Comparison of ENCODE assay signal across 8 cellular contexts in genomic region chr2:75646090-75646582, GRCh38. TPM values are rescaled to one million over a fixed set of nuclear protein-coding genes. Genes with fewer than 3 reads are reported as not detected.
DNase-seq lines count a peak whose midpoint lies in the region; ATAC-seq, FAIRE-seq and TF ChIP-seq lines count a peak whose summit lies in the region.

No MANE protein-coding gene starts in this region.

- H3K4me1 ChIP-seq in CD4-positive, alpha-beta memory T cell (ENCODE audit: insufficient read depth, low read length): peaks cover 23% of the 10 kb centered on the region
- no peaks in the 10 kb centered on the region for H3K4me1 ChIP-seq in H9 (ENCODE audit: insufficient read depth, low read length)
- H3K4me1 ChIP-seq in kidney (ENCODE audit: control insufficient read depth in 1 of 2, insufficient read depth in 1 of 2, low read depth in 1 of 2, low read length in 2 of 2): peaks cover under 1 to 8% of the 10 kb centered on the region in 2 donors
- H3K4me1 ChIP-seq in tibial artery: peaks cover 0 to 22% (median 5%) of the 10 kb centered on the region in 4 donors

- intact Hi-C loops in CD4-positive, alpha-beta memory T cell (cut with micrococcal nuclease): loop anchor here (2.0 to 5.0 kb wide), 3 partner anchors 46 to 687 kb away; partner anchors contain the start of genes GCFC2 and POLE4
- intact Hi-C loops in kidney (cut with DNase I): no loop called here
- intact Hi-C loops in tibial artery (cut with DNase I; ENCODE audit: low total_unique reads): loop anchor here (10.0 kb wide), 1 partner anchor 69 kb away; the partner anchor contains the start of gene GCFC2
- intact Hi-C loops in posterior vena cava (cut with DNase I): no loop called here

- H4K20me1 ChIP-seq in H9 (ENCODE audit: control insufficient read depth, insufficient read depth, insufficient read length): no peaks in the 10 kb centered on the region

- H3K4me3 Mint-ChIP-seq in CD4-positive, alpha-beta memory T cell: peak overlapping the region; percentile 89 to 96 (median 95)
- H3K4me3 Mint-ChIP-seq in H9: peak overlapping the region; percentile 90 to 94

- H3K9ac ChIP-seq in H9 (ENCODE audit: extremely low read depth, insufficient read length, low read length) (peak overlapping the region; percentile 49), kidney (ENCODE audit: low read length in 2 of 2) (peak overlapping the region; percentile 80 to 91)

- no peak overlapping the region for H2AK5ac ChIP-seq in H9 (ENCODE audit: insufficient read length, low read length)

- no peak overlapping the region for H2BK120ac ChIP-seq in H9 (ENCODE audit: low read depth, low read length, poor library complexity, severe bottlenecking)

- CTCF ChIA-PET in CD4-positive, alpha-beta memory T cell (lab: Charles Lee; ENCODE audit: partially characterized antibody): interaction anchor here (1.0 to 1.6 kb wide), 5 partner anchors 9 to 37 kb away, joined by 3 to 4 read pairs (median 3); no protein-coding TSS in a partner anchor

- FAIRE-seq in kidney (lab: Jason Lieb, UNC): no peak

- peak overlapping the region; percentile 74 to 85 for H3K4me3 ChIP-seq in CD4-positive, alpha-beta memory T cell (ENCODE audit: low read length in 2 of 2)
- H3K4me3 ChIP-seq in kidney (ENCODE audit: low read length in 2 of 2) (peak overlapping the region; percentile 82 to 88), tibial artery (peak overlapping the region; percentile 79 to 96)

- no peak overlapping the region for H3K23ac ChIP-seq in H9 (ENCODE audit: insufficient read length, low read depth, low read length)

- peak overlapping the region; percentile 68 for H3K18ac ChIP-seq in H9 (ENCODE audit: insufficient read length, low read depth, low read length)

- peak overlapping the region; percentile 39 for H3K4me2 ChIP-seq in H9 (ENCODE audit: insufficient read depth, insufficient read length, low read length)

- H3K14ac ChIP-seq in H9 (ENCODE audit: insufficient read depth, low read length): no peak overlapping the region

- POLR2A ChIA-PET in CD4-positive, alpha-beta memory T cell (lab: Charles Lee; ENCODE audit: partially characterized antibody): interaction anchor here (1.1 to 4.5 kb wide), 3 partner anchors 11 to 1909 kb away, joined by 3 to 29 read pairs (median 4); partner anchors contain the start of genes GCFC2 and TPRKB

- H2BK5ac ChIP-seq in H9 (ENCODE audit: insufficient read length, low read length): no peak overlapping the region

- H3K79me2 ChIP-seq in H9 (ENCODE audit: insufficient read depth, low read length): no peaks in the 10 kb centered on the region

- no peaks in the 10 kb centered on the region for H3K9me3 ChIP-seq in CD4-positive, alpha-beta memory T cell (ENCODE audit: control insufficient read depth in 1 of 2, low read length in 2 of 2)
- no peaks in the 10 kb centered on the region for H3K9me3 ChIP-seq in H9 (ENCODE audit: control insufficient read depth, low read depth, low read length)
- H3K9me3 ChIP-seq in kidney (ENCODE audit: control insufficient read depth in 1 of 2, low read length in 2 of 2): no peaks in the 10 kb centered on the region
- H3K9me3 ChIP-seq in tibial artery: no peaks in the 10 kb centered on the region

- no CpG with 5 or more reads among the region's 9 CpGs for WGBS in H9 (ENCODE audit: extremely low coverage, insufficient read length, low lambda C conversion rate)

- peak overlapping the region; percentile 84 for H2AFZ ChIP-seq in H9 (ENCODE audit: low read length)

- H3K23me2 ChIP-seq in H9 (ENCODE audit: insufficient read length, low read depth, low read length, poor library complexity, severe bottlenecking): peaks cover 4% of the 10 kb centered on the region

- no peak overlapping the region for H2BK12ac ChIP-seq in H9 (ENCODE audit: insufficient read length, low read depth, low read length)

- peaks cover 16 to 36% of the 10 kb centered on the region in 2 donors for H3K36me3 Mint-ChIP-seq in CD4-positive, alpha-beta memory T cell
- H3K36me3 Mint-ChIP-seq in H9 (ENCODE audit: insufficient read depth in 1 of 3, low read depth in 3 of 3): peaks cover 12 to 28% (median 23%) of the 10 kb centered on the region in 3 experiments; a peak in 6 of 7 replicates
- peaks cover 23 to 25% of the 10 kb centered on the region in 2 donors for H3K36me3 Mint-ChIP-seq in activated naive CD4-positive, alpha-beta T cell treated with anti-CD3 and anti-CD28 coated beads, Interleukin-2, amount 50 U/mL, for 72 hours

- no peak overlapping the region for H3T11ph ChIP-seq in H9 (ENCODE audit: low read length)

- H3K27ac Mint-ChIP-seq in CD4-positive, alpha-beta memory T cell: peak overlapping the region; percentile 85 to 95 (median 94)
- H3K27ac Mint-ChIP-seq in H9: peak overlapping the region; percentile 91 to 96 (median 92)
- peak overlapping the region; percentile 97 for H3K27ac Mint-ChIP-seq in activated naive CD4-positive, alpha-beta T cell treated with anti-CD3 and anti-CD28 coated beads, Interleukin-2, amount 50 U/mL, for 72 hours

- no peak overlapping the region for H3K4ac ChIP-seq in H9 (ENCODE audit: low read depth, low read length)

- H4K8ac ChIP-seq in H9 (replicated peaks; ENCODE audit: insufficient read length, low read depth, low read length): no peak overlapping the region

- peaks cover 0 to 4% (median 0%) of the 10 kb centered on the region in 8 donors for H3K9me3 Mint-ChIP-seq in CD4-positive, alpha-beta memory T cell
- H3K9me3 Mint-ChIP-seq in H9: no peaks in the 10 kb centered on the region
- H3K9me3 Mint-ChIP-seq in activated naive CD4-positive, alpha-beta T cell treated with anti-CD3 and anti-CD28 coated beads, Interleukin-2, amount 50 U/mL, for 72 hours: no peaks in the 10 kb centered on the region

- TF ChIP-seq CTCF in H9 (conservative IDR thresholded peaks at IDR 0.05): no peak
- TF ChIP-seq CTCF in kidney (IDR thresholded peaks at IDR 0.05; ENCODE audit: borderline replicate concordance, extremely low read depth, insufficient read depth): no peak
- no peak for TF ChIP-seq CTCF in tibial artery (IDR thresholded peaks at IDR 0.05)

- no peak for DNase-seq in CD4-positive, alpha-beta memory T cell
- DNase-seq in H9 (no peak), kidney (no peak), tibial artery (no peak), pons (ENCODE audit: low spot score) (no peak), posterior vena cava (ENCODE audit: low spot score) (no peak)
- no peak for DNase-seq in activated naive CD4-positive, alpha-beta T cell treated with anti-CD3 and anti-CD28 coated beads, Interleukin-2, amount 50 U/mL, for 72 hours (ENCODE audit: low spot score in 2 of 2)
- DNase-seq in stimulated activated CD4-positive, alpha-beta T cell treated with anti-CD3 and anti-CD28 coated beads, Interleukin-15, amount 100 ng/mL, for 24 hours: no peak

- no peaks in the 10 kb centered on the region for H3K27me3 ChIP-seq in CD4-positive, alpha-beta memory T cell (ENCODE audit: insufficient read depth, low read length)
- H3K27me3 ChIP-seq in H9 (ENCODE audit: insufficient read depth, low read length) (no peaks in the 10 kb centered on the region), tibial artery (no peaks in the 10 kb centered on the region)

- H2BK15ac ChIP-seq in H9 (ENCODE audit: low read depth, low read length): no peak overlapping the region

- no peak overlapping the region for H3K56ac ChIP-seq in H9 (ENCODE audit: insufficient read length, low read depth, low read length)

- no peak for ATAC-seq in activated naive CD4-positive, alpha-beta T cell treated with anti-CD3 and anti-CD28 coated beads, Interleukin-2, amount 50 U/mL, for 72 hours

- no peak overlapping the region for H4K5ac ChIP-seq in H9 (ENCODE audit: insufficient read length, low read depth, low read length)

- H3K27ac ChIP-seq in CD4-positive, alpha-beta memory T cell (ENCODE audit: low read depth, low read length): no peak overlapping the region
- no peak overlapping the region for H3K27ac ChIP-seq in H9 (ENCODE audit: insufficient read length, low read depth, low read length)
- H3K27ac ChIP-seq in kidney (ENCODE audit: low read depth in 2 of 2, low read length in 2 of 2): peak overlapping the region; percentile 71 to 81
- peak overlapping the region; percentile 66 to 81 for H3K27ac ChIP-seq in tibial artery

- peaks cover 7% of the 10 kb centered on the region for H3K36me3 ChIP-seq in CD4-positive, alpha-beta memory T cell (ENCODE audit: insufficient read depth, low read length)
- H3K36me3 ChIP-seq in kidney (ENCODE audit: control insufficient read depth in 1 of 2, insufficient read depth in 2 of 2, low read length in 2 of 2): peaks cover 7 to 8% of the 10 kb centered on the region in 2 donors
- peaks cover 0 to 10% (median 8%) of the 10 kb centered on the region in 3 donors for H3K36me3 ChIP-seq in tibial artery

- no peak overlapping the region for H4K91ac ChIP-seq in H9 (ENCODE audit: insufficient read length, low read depth, low read length)

- H3K4me1 Mint-ChIP-seq in CD4-positive, alpha-beta memory T cell: peaks cover 11 to 46% (median 26%) of the 10 kb centered on the region in 4 donors
- peaks cover 2 to 9% of the 10 kb centered on the region in 2 experiments; a peak in 1 of 4 replicates for H3K4me1 Mint-ChIP-seq in H9

- H3K27me3 Mint-ChIP-seq in CD4-positive, alpha-beta memory T cell: no peaks in the 10 kb centered on the region
- no peaks in the 10 kb centered on the region for H3K27me3 Mint-ChIP-seq in H9 (ENCODE audit: low read depth)

- H3K79me1 ChIP-seq in H9 (ENCODE audit: insufficient read depth, low read depth, low read length, poor library complexity, severe bottlenecking): no peaks in the 10 kb centered on the region

- H2BK20ac ChIP-seq in H9 (ENCODE audit: low read depth, low read length, poor library complexity, severe bottlenecking): no peak overlapping the region

RNA-seq across cellular contexts. Expression of gene MRPL19, which starts 0.4 kb away (rescaled TPM):
- 10 to 100 TPM; 27.6 to 29.4 TPM for total RNA-seq in CD4-positive, alpha-beta memory T cell
- 10 to 100 TPM; 29.6 to 35.6 TPM for polyA plus RNA-seq in CD4-positive, alpha-beta memory T cell
- total RNA-seq in H9 (2021): 70.0 and 73.0 TPM in 2 replicates
- total RNA-seq in activated naive CD4-positive, alpha-beta T cell treated with anti-CD3 and anti-CD28 coated beads, Interleukin-2, amount 50 U/mL, for 72 hours: 10 to 100 TPM; 39.2 to 56.4 TPM
- 55.6 TPM for total RNA-seq in kidney
- 54.7 TPM for polyA plus RNA-seq in kidney (ENCODE audit: insufficient read depth, low read depth, low replicate concordance)
- 10 to 100 TPM; 42.7 to 43.5 TPM for total RNA-seq in posterior vena cava

Comparison
In these comparisons a context has a peak if more than half of its experiments do, and no peak if none do; other contexts are left out.
1. H3K27ac ChIP-seq: peak in kidney (2 of 2) and tibial artery (2 of 2); none in CD4-positive, alpha-beta memory T cell (single experiment) and H9 (single experiment).
2. intact Hi-C loops: an anchor here in CD4-positive, alpha-beta memory T cell (2.0 to 5.0 kb wide) and tibial artery (10.0 kb wide); none called in kidney and posterior vena cava.
3. Peak in every context shown above with its lines, with median percentiles within 50 percentile points of each other: H3K4me3 ChIP-seq and H3K27ac Mint-ChIP-seq.